In genomic region chr2:101696272-101697123, GRCh38 we compare ENCODE assay signal across 8 cellular contexts. TPM values are rescaled to one million over a fixed set of nuclear protein-coding genes. Genes with fewer than 3 reads are reported as not detected.
DNase-seq lines count a peak whose midpoint lies in the region; ATAC-seq, FAIRE-seq and TF ChIP-seq lines count a peak whose summit lies in the region.

No MANE protein-coding gene starts in this region.

- intact Hi-C loops in left colon (cut with DNase I, micrococcal nuclease), result loop anchor here in 1 of 2 donors (5.0 kb wide), 1 partner anchor 126 kb away; no protein-coding TSS in a partner anchor

- no peaks in the 10 kb centered on the region for H3K27me3 ChIP-seq in bronchial epithelial cell (ENCODE audit: control insufficient read depth, insufficient read depth, low read length)

- no peaks in the 10 kb centered on the region for H3K36me3 ChIP-seq in bronchial epithelial cell (ENCODE audit: control insufficient read depth, insufficient read depth, low read length)

- ATAC-seq in left colon, result peak; percentile 39
- no peak for ATAC-seq in GM19328 (IDR thresholded peaks at IDR 0.05; ENCODE audit: unreplicated experiment)
- ATAC-seq in GM19324 (IDR thresholded peaks at IDR 0.05; ENCODE audit: low FRiP score, unreplicated experiment), result no peak
- no peak for ATAC-seq in HG03520 (IDR thresholded peaks at IDR 0.05; ENCODE audit: unreplicated experiment)

- H3K4me3 ChIP-seq in bronchial epithelial cell (ENCODE audit: low read depth, low read length), result peak overlapping the region; percentile 55

- peak; percentile 32 for DNase-seq in EH (ENCODE audit: low read depth)
- peak; percentile 67 for DNase-seq in NCI-H2171 treated with DMSO at 0.1 percent for 48 hours (lab: John Stamatoyannopoulos, UW)
- DNase-seq in bronchial epithelial cell (ENCODE audit: low read depth), result peak; percentile 37
- DNase-seq in left colon, result peak; percentile 42
- peak; percentile 76 for DNase-seq in superior temporal gyrus (ENCODE audit: extremely low spot score)

- FAIRE-seq in bronchial epithelial cell (lab: Jason Lieb, UNC), result no peak

- TF ChIP-seq CTCF in bronchial epithelial cell (IDR thresholded peaks at IDR 0.05; ENCODE audit: insufficient read depth, low read length, severe bottlenecking), result no peak

RNA-seq across cellular contexts. Expression of gene MAP4K4, which starts 1.0 kb away (rescaled TPM):
- total RNA-seq in bronchial epithelial cell, result 81.1 and 82.2 TPM in 2 replicates
- 10 to 100 TPM; 24.9 to 37.5 TPM for total RNA-seq in left colon
